In the genomic region with DNA sequence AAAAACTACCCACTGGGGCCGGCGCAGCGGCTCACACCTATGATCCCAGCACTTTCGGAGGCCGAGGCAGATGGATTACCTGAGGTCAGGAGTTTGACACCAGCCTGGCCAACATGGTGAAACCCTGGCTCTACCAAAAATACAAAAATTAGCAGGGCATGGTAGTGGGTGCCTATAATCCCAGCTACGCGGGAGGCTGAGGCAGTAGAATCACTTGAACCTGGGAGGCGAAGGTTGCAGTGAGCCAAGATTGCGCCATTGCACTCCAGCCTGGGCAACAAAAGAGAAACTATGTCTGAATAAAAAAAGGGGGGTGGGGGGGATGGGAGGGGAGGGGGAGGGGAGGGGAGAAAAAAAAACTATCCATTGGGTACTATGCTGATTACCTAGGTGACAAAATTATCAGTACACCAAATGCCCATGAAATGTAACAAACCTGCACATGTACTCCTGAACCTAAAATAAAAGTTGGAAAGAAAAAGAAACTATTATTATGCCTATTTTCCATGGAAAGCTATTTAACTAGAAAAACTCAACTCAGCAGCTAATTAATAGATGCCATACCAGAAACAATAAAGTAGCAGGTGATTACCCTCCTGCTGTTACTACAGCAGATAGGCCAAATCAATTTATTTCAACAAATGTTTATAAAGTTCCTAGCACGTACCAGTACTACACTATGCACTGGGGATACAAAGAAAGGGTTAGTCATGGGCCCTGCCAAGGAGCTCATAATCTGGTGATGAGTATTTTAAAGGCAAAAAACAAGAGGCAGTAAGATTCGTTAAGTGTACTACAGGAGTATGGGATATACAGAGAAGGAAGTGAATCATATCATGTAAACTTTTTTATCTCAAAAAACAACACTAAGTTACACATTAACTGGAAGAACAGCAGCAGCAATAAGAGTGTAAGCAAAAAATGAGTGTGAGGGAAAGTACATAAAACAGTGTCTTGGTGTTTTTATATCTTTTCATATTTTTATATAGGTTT, we compare ENCODE assay signal across 8 cellular contexts.
DNase-seq lines count a peak whose midpoint lies in the region; ATAC-seq and TF ChIP-seq lines count a peak whose summit lies in the region.

No MANE protein-coding gene starts in this region.

- peak overlapping the region; percentile 91 for H3K27ac Mint-ChIP-seq in activated naive CD4-positive, alpha-beta T cell treated with anti-CD3 and anti-CD28 coated beads, Interleukin-2, amount 50 U/mL, for 24 hours
- H3K27ac Mint-ChIP-seq in activated CD8-positive, alpha-beta T cell treated with anti-CD3 and anti-CD28 coated beads for 36 hours: peak overlapping the region; percentile 87

- H3K9me3 Mint-ChIP-seq in activated naive CD4-positive, alpha-beta T cell treated with anti-CD3 and anti-CD28 coated beads, Interleukin-2, amount 50 U/mL, for 24 hours: peaks cover 21% of the 10 kb centered on the region
- peaks cover 19% of the 10 kb centered on the region for H3K9me3 Mint-ChIP-seq in activated CD8-positive, alpha-beta T cell treated with anti-CD3 and anti-CD28 coated beads for 36 hours

- DNase-seq in activated naive CD4-positive, alpha-beta T cell treated with Interleukin-2 at 50 U/mL for 16 hours: no peak
- no peak for DNase-seq in activated CD8-positive, alpha-beta T cell treated with anti-CD3 and anti-CD28 coated beads for 36 hours
- DNase-seq in renal cortical epithelial cell (ENCODE audit: low read depth) (peak; percentile 94), NCI-H510A (lab: John Stamatoyannopoulos, UW) (no peak), COLO829 (ENCODE audit: low spot score) (no peak)

- H3K27me3 Mint-ChIP-seq in activated naive CD4-positive, alpha-beta T cell treated with anti-CD3 and anti-CD28 coated beads, Interleukin-2, amount 50 U/mL, for 24 hours: no peaks in the 10 kb centered on the region
- no peaks in the 10 kb centered on the region for H3K27me3 Mint-ChIP-seq in activated CD8-positive, alpha-beta T cell treated with anti-CD3 and anti-CD28 coated beads for 36 hours

- ATAC-seq in HG03066 (IDR thresholded peaks at IDR 0.05; ENCODE audit: low read depth, unreplicated experiment) (peak; percentile 90), esophagus mucosa (no peak)
- ATAC-seq in activated CD8-positive, alpha-beta T cell treated with anti-CD3 and anti-CD28 coated beads for 36 hours: peak; percentile 91

- H3K4me1 Mint-ChIP-seq in activated naive CD4-positive, alpha-beta T cell treated with anti-CD3 and anti-CD28 coated beads, Interleukin-2, amount 50 U/mL, for 24 hours: peaks cover 68% of the 10 kb centered on the region
- H3K4me1 Mint-ChIP-seq in activated CD8-positive, alpha-beta T cell treated with anti-CD3 and anti-CD28 coated beads for 36 hours (ENCODE audit: low read depth): peaks cover 33% of the 10 kb centered on the region

- TF ChIP-seq CTCF in activated CD8-positive, alpha-beta T cell treated with anti-CD3 and anti-CD28 coated beads for 36 hours (IDR thresholded peaks at IDR 0.05): no peak

- peak overlapping the region; percentile 51 for H3K4me3 Mint-ChIP-seq in activated naive CD4-positive, alpha-beta T cell treated with anti-CD3 and anti-CD28 coated beads, Interleukin-2, amount 50 U/mL, for 24 hours
- H3K4me3 Mint-ChIP-seq in activated CD8-positive, alpha-beta T cell treated with anti-CD3 and anti-CD28 coated beads for 36 hours: no peak overlapping the region

- POLR2A ChIA-PET in activated CD8-positive, alpha-beta T cell treated with anti-CD3 and anti-CD28 coated beads for 36 hours (lab: Charles Lee): interaction anchor here (0.8 to 3.6 kb wide), 9 partner anchors 9 to 651 kb away, joined by 3 to 30 read pairs (median 4); a partner anchor contains a TSS

- CTCF ChIA-PET in activated CD8-positive, alpha-beta T cell treated with anti-CD3 and anti-CD28 coated beads for 36 hours (lab: Charles Lee): interaction anchor here (0.9 to 1.2 kb wide), 4 partner anchors 10 to 116 kb away, joined by 3 to 6 read pairs (median 3); no protein-coding TSS in a partner anchor

- peaks cover 14% of the 10 kb centered on the region for H3K36me3 Mint-ChIP-seq in activated naive CD4-positive, alpha-beta T cell treated with anti-CD3 and anti-CD28 coated beads, Interleukin-2, amount 50 U/mL, for 24 hours
- peaks cover 21% of the 10 kb centered on the region for H3K36me3 Mint-ChIP-seq in activated CD8-positive, alpha-beta T cell treated with anti-CD3 and anti-CD28 coated beads for 36 hours (ENCODE audit: low read depth)

- intact Hi-C loops in activated CD8-positive, alpha-beta T cell treated with anti-CD3 and anti-CD28 coated beads for 36 hours (cut with micrococcal nuclease): no loop called here
